Comparison of ENCODE assay signal across 9 cellular contexts in genomic region chr1:168466703-168467081, GRCh38.
A peak's percentile ranks its signal among the peaks of the same experiment; 100 is the strongest.
DNase-seq lines count a peak whose midpoint lies in the region; ATAC-seq, FAIRE-seq and TF ChIP-seq lines count a peak whose summit lies in the region.
"Had no signal": no experiment of that assay in that cellular context is flagged by ENCODE, and none has a peak within 500 bp of the region (broad histone marks: within the 10 kb centered on the region; RNA-seq: fewer than 3 reads in every experiment).

No MANE protein-coding gene starts in this region.

- no peak overlapping the region for H3K9ac ChIP-seq in keratinocyte (ENCODE audit: control insufficient read depth, extremely low read depth, insufficient read depth, low read length)
- no peak overlapping the region for H3K9ac ChIP-seq in kidney (ENCODE audit: low read length in 2 of 2)

- H3K4me1 Mint-ChIP-seq in CD4-positive, CD25-positive, alpha-beta regulatory T cell, result peaks cover 28 to 55% (median 41%) of the 10 kb centered on the region in 4 donors

- intact Hi-C loops in kidney (cut with DNase I), result no loop called here

- H4K20me1 ChIP-seq in keratinocyte (ENCODE audit: control insufficient read depth, extremely low read depth, insufficient read depth, low read length), result no peaks in the 10 kb centered on the region

- FAIRE-seq in keratinocyte (lab: Jason Lieb, UNC) (peak; percentile 13), kidney (lab: Jason Lieb, UNC) (no peak)
- FAIRE-seq: endothelial cell of umbilical vein had no signal

- no peaks in the 10 kb centered on the region for H3K9me1 ChIP-seq in keratinocyte (ENCODE audit: control insufficient read depth, extremely low read depth, insufficient read depth, low read length)

- peaks cover under 1% of the 10 kb centered on the region for H3K36me3 Mint-ChIP-seq in CD4-positive, CD25-positive, alpha-beta regulatory T cell

- peaks cover 0 to 5% (median 1%) of the 10 kb centered on the region in 7 donors for H3K9me3 Mint-ChIP-seq in CD4-positive, CD25-positive, alpha-beta regulatory T cell

- H3K36me3 ChIP-seq in CD4-positive, CD25-positive, alpha-beta regulatory T cell (ENCODE audit: control insufficient read depth, insufficient read depth, low read length), result no peaks in the 10 kb centered on the region
- H3K36me3 ChIP-seq in keratinocyte (ENCODE audit: control insufficient read depth in 2 of 2, extremely low read depth in 1 of 2, insufficient read depth in 2 of 2, low read length in 2 of 2) (no peaks in the 10 kb centered on the region), kidney (ENCODE audit: control insufficient read depth in 1 of 2, insufficient read depth in 2 of 2, low read length in 2 of 2) (no peaks in the 10 kb centered on the region)

- H3K4me1 ChIP-seq in CD4-positive, CD25-positive, alpha-beta regulatory T cell (ENCODE audit: control insufficient read depth, insufficient read depth, low read length, poor library complexity, severe bottlenecking), result peaks cover 27% of the 10 kb centered on the region
- H3K4me1 ChIP-seq in keratinocyte (ENCODE audit: control insufficient read depth, extremely low read depth, insufficient read depth, low read length) (peaks cover 44% of the 10 kb centered on the region), kidney (ENCODE audit: control insufficient read depth in 1 of 2, insufficient read depth in 1 of 2, low read depth in 1 of 2, low read length in 2 of 2) (peaks cover 13 to 19% of the 10 kb centered on the region in 2 donors)

- peak in 1 of 3 donors; percentile 20 for DNase-seq in CD4-positive, CD25-positive, alpha-beta regulatory T cell
- DNase-seq in keratinocyte (ENCODE audit: low read depth, low spot score) (no peak), foreskin fibroblast (no peak), DMS153 treated with DMSO at 0.1 percent for 48 hours (lab: John Stamatoyannopoulos, UW; ENCODE audit: unreplicated experiment) (no peak), kidney (no peak), middle frontal gyrus (ENCODE audit: extremely low spot score, low spot score) (no peak)

- no peaks in the 10 kb centered on the region for H3K27me3 ChIP-seq in CD4-positive, CD25-positive, alpha-beta regulatory T cell (ENCODE audit: control insufficient read depth, insufficient read depth, low read length)
- H3K27me3 ChIP-seq in keratinocyte (ENCODE audit: control insufficient read depth, extremely low read depth, insufficient read depth, low read length), result no peaks in the 10 kb centered on the region

- H3K9me3 ChIP-seq in CD4-positive, CD25-positive, alpha-beta regulatory T cell (ENCODE audit: control insufficient read depth in 2 of 2, low read length in 2 of 2), result peaks cover 0 to 5% of the 10 kb centered on the region in 2 experiments
- H3K9me3 ChIP-seq in keratinocyte (ENCODE audit: control insufficient read depth, low read depth, low read length) (no peaks in the 10 kb centered on the region), kidney (ENCODE audit: control insufficient read depth in 1 of 2, low read length in 2 of 2) (no peaks in the 10 kb centered on the region)

- H3K27ac ChIP-seq in CD4-positive, CD25-positive, alpha-beta regulatory T cell (ENCODE audit: insufficient read depth, low read length, poor library complexity, severe bottlenecking), result no peak overlapping the region
- H3K27ac ChIP-seq in keratinocyte (ENCODE audit: control insufficient read depth, insufficient read depth, low read length) (peak overlapping the region; percentile 0), kidney (ENCODE audit: low read depth in 2 of 2, low read length in 2 of 2) (no peak overlapping the region)

- dilution Hi-C loops in keratinocyte (cut with MboI; ENCODE audit: extremely low pct_ligation_motif_present, low sequenced_read_pairs), result no loop called here

- H3K4me2 ChIP-seq in keratinocyte (ENCODE audit: control insufficient read depth, extremely low read depth, insufficient read depth, low read depth, low read length), result peak overlapping the region; percentile 55

- no peak for TF ChIP-seq CTCF in keratinocyte (optimal IDR thresholded peaks at IDR 0.05 in 1 of 3, IDR thresholded peaks at IDR 0.05 in 1 of 3, conservative IDR thresholded peaks at IDR 0.05 in 1 of 3; ENCODE audit: extremely low read depth in 1 of 3, insufficient read depth in 2 of 3, low read length in 3 of 3)
- no peak for TF ChIP-seq CTCF in foreskin fibroblast (IDR thresholded peaks at IDR 0.05; ENCODE audit: low read depth, low read length)
- TF ChIP-seq CTCF in kidney (IDR thresholded peaks at IDR 0.05; ENCODE audit: borderline replicate concordance, extremely low read depth, insufficient read depth), result no peak

- peak overlapping the region; percentile 59 for H2AFZ ChIP-seq in keratinocyte (ENCODE audit: control insufficient read depth, low read length)

- H3K27me3 Mint-ChIP-seq in CD4-positive, CD25-positive, alpha-beta regulatory T cell, result no peaks in the 10 kb centered on the region

- H3K79me2 ChIP-seq in keratinocyte (ENCODE audit: control insufficient read depth, insufficient read depth, low read length), result no peaks in the 10 kb centered on the region

- ATAC-seq in CD4-positive, CD25-positive, alpha-beta regulatory T cell (ENCODE audit: low read depth in 2 of 2), result peak in 1 of 2 donors; percentile 23
- ATAC-seq in GM19351 (IDR thresholded peaks at IDR 0.05; ENCODE audit: unreplicated experiment), result peak; percentile 53
- ATAC-seq in HG03460 (IDR thresholded peaks at IDR 0.05; ENCODE audit: unreplicated experiment), result peak; percentile 54

- peak overlapping the region in 1 of 4 donors; percentile 36 for H3K4me3 Mint-ChIP-seq in CD4-positive, CD25-positive, alpha-beta regulatory T cell

- peak overlapping the region in 2 of 3 donors; percentile 74 to 84 for H3K27ac Mint-ChIP-seq in CD4-positive, CD25-positive, alpha-beta regulatory T cell

- H3K4me3 ChIP-seq in CD4-positive, CD25-positive, alpha-beta regulatory T cell (ENCODE audit: low read depth, low read length), result peak overlapping the region; percentile 59
- H3K4me3 ChIP-seq in keratinocyte (ENCODE audit: control insufficient read depth in 2 of 3, extremely low read depth in 1 of 3, insufficient read depth in 2 of 3, low read depth in 1 of 3, low read length in 3 of 3), result no peak overlapping the region
- H3K4me3 ChIP-seq in foreskin fibroblast (ENCODE audit: low read depth in 1 of 2, low read length in 2 of 2), result no peak overlapping the region
- H3K4me3 ChIP-seq in kidney (ENCODE audit: low read length in 2 of 2), result no peak overlapping the region
